Comparison of ENCODE assay signal across 14 cellular contexts in genomic region chr6:28725890-28726348, GRCh38.
DNase-seq lines count a peak whose midpoint lies in the region; ATAC-seq, FAIRE-seq and TF ChIP-seq lines count a peak whose summit lies in the region.
"Had no signal": no experiment of that assay in that cellular context is flagged by ENCODE, and none has a peak within 500 bp of the region (broad histone marks: within the 10 kb centered on the region; RNA-seq: fewer than 3 reads in every experiment).

No MANE protein-coding gene starts in this region.

- H3K4me1 Mint-ChIP-seq in WTC11 (peaks cover 20% of the 10 kb centered on the region), osteocyte (ENCODE audit: unreplicated experiment) (peaks cover 20% of the 10 kb centered on the region)
- H3K4me1 Mint-ChIP-seq in activated CD4-positive, alpha-beta memory T cell treated with anti-CD3 and anti-CD28 coated beads, Interleukin-2, amount 10 ng/mL, durations not matched to agents 7 days and 5 days, result peaks cover 22% of the 10 kb centered on the region

- DNase-seq in ELR (ENCODE audit: low read depth) (peak; percentile 77), M059J (ENCODE audit: low read depth) (peak; percentile 78), WTC11 (ENCODE audit: low spot score) (peak; percentile 77), osteocyte (ENCODE audit: extremely low spot score, unreplicated experiment) (no peak)
- DNase-seq in activated CD4-positive, alpha-beta memory T cell treated with anti-CD3 and anti-CD28 coated beads, Interleukin-2, amount 10 ng/mL, durations not matched to agents 7 days and 5 days, result no peak
- DNase-seq: activated CD4-positive, alpha-beta memory T cell treated with anti-CD3 and anti-CD28 coated beads for 36 hours; GF-D8; NCI-H1105 treated with DMSO at 0.1 percent for 48 hours; nephron progenitor cell; sigmoid colon; T-helper 17 cell had no signal

- H3K36me3 Mint-ChIP-seq in WTC11 (no peaks in the 10 kb centered on the region), osteocyte (ENCODE audit: unreplicated experiment) (no peaks in the 10 kb centered on the region)
- H3K36me3 Mint-ChIP-seq in activated CD4-positive, alpha-beta memory T cell treated with anti-CD3 and anti-CD28 coated beads, Interleukin-2, amount 10 ng/mL, durations not matched to agents 7 days and 5 days (ENCODE audit: low read depth), result peaks cover 7% of the 10 kb centered on the region

- POLR2A ChIA-PET in WTC11 (lab: Charles Lee), result interaction anchor here (0.6 kb wide), 1 partner anchor 1439 kb away, joined by 5 read pairs; no protein-coding TSS in a partner anchor
- POLR2A ChIA-PET in activated CD4-positive, alpha-beta memory T cell treated with anti-CD3 and anti-CD28 coated beads, Interleukin-2, amount 10 ng/mL, durations not matched to agents 7 days and 5 days (lab: Charles Lee), result no interaction called here

- TF ChIP-seq CTCF in WTC11 (IDR thresholded peaks at IDR 0.05) (no peak), osteocyte (IDR thresholded peaks at IDR 0.05) (no peak)

- H3K27me3 Mint-ChIP-seq in WTC11 (ENCODE audit: low read depth) (peaks cover 12% of the 10 kb centered on the region), osteocyte (ENCODE audit: unreplicated experiment) (peaks cover 23% of the 10 kb centered on the region)
- H3K27me3 Mint-ChIP-seq in activated CD4-positive, alpha-beta memory T cell treated with anti-CD3 and anti-CD28 coated beads, Interleukin-2, amount 10 ng/mL, durations not matched to agents 7 days and 5 days, result peaks cover 67% of the 10 kb centered on the region

- CTCF ChIA-PET in WTC11 (lab: Charles Lee), result interaction anchor here (0.6 kb wide), 1 partner anchor 290 kb away, joined by 3 read pairs; no protein-coding TSS in a partner anchor
- CTCF ChIA-PET in activated CD4-positive, alpha-beta memory T cell treated with anti-CD3 and anti-CD28 coated beads, Interleukin-2, amount 10 ng/mL, durations not matched to agents 7 days and 5 days (lab: Charles Lee), result no interaction called here

- peak; percentile 70 for FAIRE-seq in A204.1 (lab: Jason Lieb, UNC)

- H3K9me3 Mint-ChIP-seq in WTC11 (no peaks in the 10 kb centered on the region), osteocyte (ENCODE audit: unreplicated experiment) (no peaks in the 10 kb centered on the region)
- peaks cover 2% of the 10 kb centered on the region for H3K9me3 Mint-ChIP-seq in activated CD4-positive, alpha-beta memory T cell treated with anti-CD3 and anti-CD28 coated beads, Interleukin-2, amount 10 ng/mL, durations not matched to agents 7 days and 5 days

- H3K4me3 Mint-ChIP-seq in WTC11 (peak overlapping the region; percentile 51), osteocyte (ENCODE audit: unreplicated experiment) (no peak overlapping the region)
- no peak overlapping the region for H3K4me3 Mint-ChIP-seq in activated CD4-positive, alpha-beta memory T cell treated with anti-CD3 and anti-CD28 coated beads, Interleukin-2, amount 10 ng/mL, durations not matched to agents 7 days and 5 days
- H3K4me3 Mint-ChIP-seq: activated CD4-positive, alpha-beta memory T cell treated with anti-CD3 and anti-CD28 coated beads for 36 hours; nephron progenitor cell; T-helper 17 cell had no signal

- ATAC-seq in WTC11 (peak; percentile 84), HG03175 (IDR thresholded peaks at IDR 0.05; ENCODE audit: unreplicated experiment) (no peak), GM18861 (IDR thresholded peaks at IDR 0.05; ENCODE audit: unreplicated experiment) (no peak)
- ATAC-seq: T-helper 17 cell had no signal

- H3K27ac Mint-ChIP-seq in WTC11 (no peak overlapping the region), osteocyte (ENCODE audit: unreplicated experiment) (no peak overlapping the region)
- H3K27ac Mint-ChIP-seq in activated CD4-positive, alpha-beta memory T cell treated with anti-CD3 and anti-CD28 coated beads, Interleukin-2, amount 10 ng/mL, durations not matched to agents 7 days and 5 days, result no peak overlapping the region
- H3K27ac Mint-ChIP-seq: activated CD4-positive, alpha-beta memory T cell treated with anti-CD3 and anti-CD28 coated beads for 36 hours; nephron progenitor cell; T-helper 17 cell had no signal

TF ChIP-seq in WTC11, 78 proteins besides CTCF, POLR2A, EP300 and RAD21:
- peak; percentile 81; the same call in 1 of the 2 replicates for TF ChIP-seq EMX1 (CRISPR knock-in tag; IDR thresholded peaks at IDR 0.05)
- 0 out of 2 replicates have a peak, but pooled peaks have one; percentile 39 for TF ChIP-seq TEAD1 (CRISPR knock-in tag; IDR thresholded peaks at IDR 0.05)
- no peak for TF ChIP-seq ZNF425 (CRISPR knock-in tag; conservative IDR thresholded peaks at IDR 0.05)
- no peak for TF ChIP-seq STAT6 (CRISPR knock-in tag; conservative IDR thresholded peaks at IDR 0.05; ENCODE audit: low read depth)
- no peak for TF ChIP-seq E2F4 (CRISPR knock-in tag; IDR thresholded peaks at IDR 0.05; ENCODE audit: borderline replicate concordance, low read depth)
- no peak for TF ChIP-seq ZNF317 (CRISPR knock-in tag; IDR thresholded peaks at IDR 0.05; ENCODE audit: borderline replicate concordance, low read depth)
- TF ChIP-seq IRF1 (CRISPR knock-in tag; IDR thresholded peaks at IDR 0.05), result no peak
- no peak for TF ChIP-seq NFYB (CRISPR knock-in tag; conservative IDR thresholded peaks at IDR 0.05; ENCODE audit: low read depth)
- peak; percentile 48; the same call in 1 of the 2 replicates for TF ChIP-seq ETV6 (CRISPR knock-in tag; IDR thresholded peaks at IDR 0.05)
TF ChIP-seq in WTC11: peak in this region for 3.

Comparison
In these comparisons a context has a peak if more than half of its experiments do, and no peak if none do; other contexts are left out.
1. DNase-seq: peak in ELR (single experiment), M059J (single experiment) and WTC11 (single experiment); none in activated CD4-positive, alpha-beta memory T cell treated with anti-CD3 and anti-CD28 coated beads, Interleukin-2, amount 10 ng/mL, durations not matched to agents 7 days and 5 days (single experiment) and osteocyte (single experiment).